1 cellular context compared by ENCODE assay signal in genomic region chr20:4973330-4974097, GRCh38.
TF ChIP-seq lines count a peak whose summit lies in the region.

No MANE protein-coding gene starts in this region.

TF ChIP-seq in GM12878, 131 proteins besides CTCF, POLR2A, EP300 and RAD21 (continued from another document and continues in another):
- TF ChIP-seq EGR1 (IDR thresholded peaks at IDR 0.05; ENCODE audit: borderline replicate concordance in 1 of 2, low read depth in 2 of 2, low read length in 2 of 2), result 0 out of 3 replicates have a peak, but pooled peaks of 1 of the 2 experiments have one; percentile 10
- peak; percentile 90 for TF ChIP-seq BCL3 (IDR thresholded peaks at IDR 0.05; ENCODE audit: borderline replicate concordance, insufficient read depth, low read depth, low read length, poor library complexity, severe bottlenecking)
- no peak for TF ChIP-seq POLR2AphosphoS2 (IDR thresholded peaks at IDR 0.05; ENCODE audit: low read depth, low read length)
- TF ChIP-seq, protein P1, sequence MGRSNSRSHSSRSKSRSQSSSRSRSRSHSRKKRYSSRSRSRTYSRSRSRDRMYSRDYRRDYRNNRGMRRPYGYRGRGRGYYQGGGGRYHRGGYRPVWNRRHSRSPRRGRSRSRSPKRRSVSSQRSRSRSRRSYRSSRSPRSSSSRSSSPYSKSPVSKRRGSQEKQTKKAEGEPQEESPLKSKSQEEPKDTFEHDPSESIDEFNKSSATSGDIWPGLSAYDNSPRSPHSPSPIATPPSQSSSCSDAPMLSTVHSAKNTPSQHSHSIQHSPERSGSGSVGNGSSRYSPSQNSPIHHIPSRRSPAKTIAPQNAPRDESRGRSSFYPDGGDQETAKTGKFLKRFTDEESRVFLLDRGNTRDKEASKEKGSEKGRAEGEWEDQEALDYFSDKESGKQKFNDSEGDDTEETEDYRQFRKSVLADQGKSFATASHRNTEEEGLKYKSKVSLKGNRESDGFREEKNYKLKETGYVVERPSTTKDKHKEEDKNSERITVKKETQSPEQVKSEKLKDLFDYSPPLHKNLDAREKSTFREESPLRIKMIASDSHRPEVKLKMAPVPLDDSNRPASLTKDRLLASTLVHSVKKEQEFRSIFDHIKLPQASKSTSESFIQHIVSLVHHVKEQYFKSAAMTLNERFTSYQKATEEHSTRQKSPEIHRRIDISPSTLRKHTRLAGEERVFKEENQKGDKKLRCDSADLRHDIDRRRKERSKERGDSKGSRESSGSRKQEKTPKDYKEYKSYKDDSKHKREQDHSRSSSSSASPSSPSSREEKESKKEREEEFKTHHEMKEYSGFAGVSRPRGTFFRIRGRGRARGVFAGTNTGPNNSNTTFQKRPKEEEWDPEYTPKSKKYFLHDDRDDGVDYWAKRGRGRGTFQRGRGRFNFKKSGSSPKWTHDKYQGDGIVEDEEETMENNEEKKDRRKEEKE (IDR thresholded peaks at IDR 0.05), result no peak
- peak; percentile 79 for TF ChIP-seq CREM (IDR thresholded peaks at IDR 0.05; ENCODE audit: low read depth)
- TF ChIP-seq SMARCA5 (IDR thresholded peaks at IDR 0.05), result no peak; the same call in 1 of the 2 replicates
- TF ChIP-seq, protein P2, sequence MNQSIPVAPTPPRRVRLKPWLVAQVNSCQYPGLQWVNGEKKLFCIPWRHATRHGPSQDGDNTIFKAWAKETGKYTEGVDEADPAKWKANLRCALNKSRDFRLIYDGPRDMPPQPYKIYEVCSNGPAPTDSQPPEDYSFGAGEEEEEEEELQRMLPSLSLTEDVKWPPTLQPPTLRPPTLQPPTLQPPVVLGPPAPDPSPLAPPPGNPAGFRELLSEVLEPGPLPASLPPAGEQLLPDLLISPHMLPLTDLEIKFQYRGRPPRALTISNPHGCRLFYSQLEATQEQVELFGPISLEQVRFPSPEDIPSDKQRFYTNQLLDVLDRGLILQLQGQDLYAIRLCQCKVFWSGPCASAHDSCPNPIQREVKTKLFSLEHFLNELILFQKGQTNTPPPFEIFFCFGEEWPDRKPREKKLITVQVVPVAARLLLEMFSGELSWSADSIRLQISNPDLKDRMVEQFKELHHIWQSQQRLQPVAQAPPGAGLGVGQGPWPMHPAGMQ (IDR thresholded peaks at IDR 0.05; ENCODE audit: borderline replicate concordance), result no peak
- TF ChIP-seq EZH2 (IDR thresholded peaks at IDR 0.05; ENCODE audit: borderline replicate concordance, control insufficient read depth, low read depth, low read length), result no peak
- peak; percentile 77; the same call in 1 of the 2 replicates for TF ChIP-seq CBX5 (IDR thresholded peaks at IDR 0.05; ENCODE audit: low read depth)
- TF ChIP-seq SREBF1 (IDR thresholded peaks at IDR 0.05; ENCODE audit: low read length), result no peak
- TF ChIP-seq FOS (IDR thresholded peaks at IDR 0.05; ENCODE audit: borderline replicate concordance, extremely low read depth, insufficient read length), result no peak
- peak; percentile 50; the same call in 1 of the 2 replicates for TF ChIP-seq FOXK2 (IDR thresholded peaks at IDR 0.05)
- TF ChIP-seq NFIC (IDR thresholded peaks at IDR 0.05; ENCODE audit: low read depth, low read length), result peak; percentile 92
- no peak for TF ChIP-seq RFX5 (IDR thresholded peaks at IDR 0.05; ENCODE audit: low read depth, low read length)
- no peak; the same call in none of the 2 replicates for TF ChIP-seq NBN (IDR thresholded peaks at IDR 0.05)
- TF ChIP-seq CHD2 (IDR thresholded peaks at IDR 0.05; ENCODE audit: borderline replicate concordance, low read depth, low read length), result peak; percentile 85; the same call in 1 of the 2 replicates
- TF ChIP-seq, protein P3, sequence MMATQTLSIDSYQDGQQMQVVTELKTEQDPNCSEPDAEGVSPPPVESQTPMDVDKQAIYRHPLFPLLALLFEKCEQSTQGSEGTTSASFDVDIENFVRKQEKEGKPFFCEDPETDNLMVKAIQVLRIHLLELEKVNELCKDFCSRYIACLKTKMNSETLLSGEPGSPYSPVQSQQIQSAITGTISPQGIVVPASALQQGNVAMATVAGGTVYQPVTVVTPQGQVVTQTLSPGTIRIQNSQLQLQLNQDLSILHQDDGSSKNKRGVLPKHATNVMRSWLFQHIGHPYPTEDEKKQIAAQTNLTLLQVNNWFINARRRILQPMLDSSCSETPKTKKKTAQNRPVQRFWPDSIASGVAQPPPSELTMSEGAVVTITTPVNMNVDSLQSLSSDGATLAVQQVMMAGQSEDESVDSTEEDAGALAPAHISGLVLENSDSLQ (IDR thresholded peaks at IDR 0.05), result no peak
- peak; percentile 82 for TF ChIP-seq GATAD2B (conservative IDR thresholded peaks at IDR 0.05; ENCODE audit: low read depth)
- peak; percentile 94 for TF ChIP-seq PAX5 (IDR thresholded peaks at IDR 0.05; ENCODE audit: borderline replicate concordance, low read depth, low read length)
- TF ChIP-seq, protein P4, sequence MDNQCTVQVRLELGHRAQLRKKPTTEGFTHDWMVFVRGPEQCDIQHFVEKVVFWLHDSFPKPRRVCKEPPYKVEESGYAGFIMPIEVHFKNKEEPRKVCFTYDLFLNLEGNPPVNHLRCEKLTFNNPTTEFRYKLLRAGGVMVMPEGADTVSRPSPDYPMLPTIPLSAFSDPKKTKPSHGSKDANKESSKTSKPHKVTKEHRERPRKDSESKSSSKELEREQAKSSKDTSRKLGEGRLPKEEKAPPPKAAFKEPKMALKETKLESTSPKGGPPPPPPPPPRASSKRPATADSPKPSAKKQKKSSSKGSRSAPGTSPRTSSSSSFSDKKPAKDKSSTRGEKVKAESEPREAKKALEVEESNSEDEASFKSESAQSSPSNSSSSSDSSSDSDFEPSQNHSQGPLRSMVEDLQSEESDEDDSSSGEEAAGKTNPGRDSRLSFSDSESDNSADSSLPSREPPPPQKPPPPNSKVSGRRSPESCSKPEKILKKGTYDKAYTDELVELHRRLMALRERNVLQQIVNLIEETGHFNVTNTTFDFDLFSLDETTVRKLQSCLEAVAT (IDR thresholded peaks at IDR 0.05), result peak; percentile 17; the same call in 1 of the 2 replicates
- peak; percentile 56 for TF ChIP-seq USF2 (IDR thresholded peaks at IDR 0.05; ENCODE audit: borderline replicate concordance, low read depth, low read length)
- peak; percentile 79 to 83; a peak in 3 of 4 replicates for TF ChIP-seq BHLHE40 (IDR thresholded peaks at IDR 0.05; ENCODE audit: borderline replicate concordance in 1 of 2, low read depth in 2 of 2, low read length in 1 of 2)
- no peak for TF ChIP-seq SRF (IDR thresholded peaks at IDR 0.05; ENCODE audit: low read depth in 2 of 2, low read length in 2 of 2)
- TF ChIP-seq MTA2 (IDR thresholded peaks at IDR 0.05; ENCODE audit: low read depth), result peak; percentile 93
- TF ChIP-seq, protein P5, sequence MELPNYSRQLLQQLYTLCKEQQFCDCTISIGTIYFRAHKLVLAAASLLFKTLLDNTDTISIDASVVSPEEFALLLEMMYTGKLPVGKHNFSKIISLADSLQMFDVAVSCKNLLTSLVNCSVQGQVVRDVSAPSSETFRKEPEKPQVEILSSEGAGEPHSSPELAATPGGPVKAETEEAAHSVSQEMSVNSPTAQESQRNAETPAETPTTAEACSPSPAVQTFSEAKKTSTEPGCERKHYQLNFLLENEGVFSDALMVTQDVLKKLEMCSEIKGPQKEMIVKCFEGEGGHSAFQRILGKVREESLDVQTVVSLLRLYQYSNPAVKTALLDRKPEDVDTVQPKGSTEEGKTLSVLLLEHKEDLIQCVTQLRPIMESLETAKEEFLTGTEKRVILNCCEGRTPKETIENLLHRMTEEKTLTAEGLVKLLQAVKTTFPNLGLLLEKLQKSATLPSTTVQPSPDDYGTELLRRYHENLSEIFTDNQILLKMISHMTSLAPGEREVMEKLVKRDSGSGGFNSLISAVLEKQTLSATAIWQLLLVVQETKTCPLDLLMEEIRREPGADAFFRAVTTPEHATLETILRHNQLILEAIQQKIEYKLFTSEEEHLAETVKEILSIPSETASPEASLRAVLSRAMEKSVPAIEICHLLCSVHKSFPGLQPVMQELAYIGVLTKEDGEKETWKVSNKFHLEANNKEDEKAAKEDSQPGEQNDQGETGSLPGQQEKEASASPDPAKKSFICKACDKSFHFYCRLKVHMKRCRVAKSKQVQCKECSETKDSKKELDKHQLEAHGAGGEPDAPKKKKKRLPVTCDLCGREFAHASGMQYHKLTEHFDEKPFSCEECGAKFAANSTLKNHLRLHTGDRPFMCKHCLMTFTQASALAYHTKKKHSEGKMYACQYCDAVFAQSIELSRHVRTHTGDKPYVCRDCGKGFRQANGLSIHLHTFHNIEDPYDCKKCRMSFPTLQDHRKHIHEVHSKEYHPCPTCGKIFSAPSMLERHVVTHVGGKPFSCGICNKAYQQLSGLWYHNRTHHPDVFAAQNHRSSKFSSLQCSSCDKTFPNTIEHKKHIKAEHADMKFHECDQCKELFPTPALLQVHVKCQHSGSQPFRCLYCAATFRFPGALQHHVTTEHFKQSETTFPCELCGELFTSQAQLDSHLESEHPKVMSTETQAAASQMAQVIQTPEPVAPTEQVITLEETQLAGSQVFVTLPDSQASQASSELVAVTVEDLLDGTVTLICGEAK (IDR thresholded peaks at IDR 0.05; ENCODE audit: borderline replicate concordance), result no peak
- no peak for TF ChIP-seq PRDM15 (CRISPR knock-in tag; IDR thresholded peaks at IDR 0.05)
- TF ChIP-seq RELA (IDR thresholded peaks at IDR 0.05; ENCODE audit: borderline replicate concordance, partially characterized antibody), result no peak
- no peak for TF ChIP-seq NRF1 (conservative IDR thresholded peaks at IDR 0.05; ENCODE audit: low read depth, low read length)
- TF ChIP-seq POU2F2 (IDR thresholded peaks at IDR 0.05; ENCODE audit: borderline replicate concordance, low read depth, low read length), result peak; percentile 83; the same call in 2 of the 3 replicates
- no peak for TF ChIP-seq MYC (IDR thresholded peaks at IDR 0.05; ENCODE audit: insufficient read depth, insufficient read length, insufficient replicate concordance, low read length, severe bottlenecking)
- TF ChIP-seq ETV6 (conservative IDR thresholded peaks at IDR 0.05 in 1 of 2, IDR thresholded peaks at IDR 0.05 in 1 of 2; ENCODE audit: borderline replicate concordance in 1 of 2, low read depth in 1 of 2), result peak in 1 of 2 experiments; percentile 44; a peak in 2 of 4 replicates
- no peak for TF ChIP-seq ZBTB11 (CRISPR knock-in tag; IDR thresholded peaks at IDR 0.05)
- TF ChIP-seq RBBP5 (conservative IDR thresholded peaks at IDR 0.05), result no peak
- TF ChIP-seq RCOR1 (conservative IDR thresholded peaks at IDR 0.05; ENCODE audit: low read depth, low read length), result 0 out of 2 replicates have a peak, but pooled peaks have one; percentile 58
- TF ChIP-seq BRCA1 (IDR thresholded peaks at IDR 0.05; ENCODE audit: low read depth, low read length), result no peak
